21 cellular contexts compared by ENCODE assay signal in genomic region chr9:94161673-94162072, GRCh38.
"Had no signal": no experiment of that assay in that cellular context is flagged by ENCODE, and none has a peak within 500 bp of the region (broad histone marks: within the 10 kb centered on the region; RNA-seq: fewer than 3 reads in every experiment).

No MANE protein-coding gene starts in this region.

- H3K9me3 ChIP-seq: gastrocnemius medialis, lower lobe of right lung, stomach, tibial artery had no signal

- H3K27me3 ChIP-seq: gastrocnemius medialis, stomach, tibial artery had no signal

- ATAC-seq: esophagus mucosa, gastrocnemius medialis, left ventricle myocardium superior, lower lobe of right lung, natural killer cell, sciatic nerve had no signal

- H3K9me3 Mint-ChIP-seq: central memory CD8-positive, alpha-beta T cell; natural killer cell; type B pancreatic cell had no signal

- H3K27ac ChIP-seq: coronary artery, epithelial cell of prostate, gastrocnemius medialis, lower lobe of right lung, stomach, tibial artery had no signal

- H3K27me3 Mint-ChIP-seq: central memory CD8-positive, alpha-beta T cell; type B pancreatic cell had no signal

- H3K27ac Mint-ChIP-seq: natural killer cell had no signal

- H3K4me2 ChIP-seq: smooth muscle cell had no signal

- H3K4me3 Mint-ChIP-seq: central memory CD8-positive, alpha-beta T cell; natural killer cell; type B pancreatic cell had no signal

- H3K4me3 ChIP-seq: coronary artery, gastrocnemius medialis, lower lobe of right lung, smooth muscle cell, stomach, tibial artery had no signal

- H3K36me3 Mint-ChIP-seq: natural killer cell, type B pancreatic cell had no signal

- DNase-seq: effector CD4-positive, alpha-beta T cell; foreskin fibroblast; gastrocnemius medialis; head of caudate nucleus; left ventricle myocardium superior; lower lobe of right lung; natural killer cell; stimulated activated CD4-positive, alpha-beta T cell treated with anti-CD3 and anti-CD28 coated beads, Interleukin-12 subunit alpha, Interleukin-12 subunit beta, amount 100 ng/mL, for 4 hours; stimulated activated CD4-positive, alpha-beta T cell treated with anti-CD3 and anti-CD28 coated beads, Interleukin-1b, Interleukin-23, amount 100 ng/mL, for 48 hours; stimulated activated CD4-positive, alpha-beta T cell treated with anti-CD3 and anti-CD28 coated beads, Interleukin-4, amount 100 ng/mL, for 1 hour; stimulated activated CD8-positive, alpha-beta memory T cell treated with anti-CD3 and anti-CD28 coated beads, Interleukin-4, amount 100 ng/mL, for 48 hours; stimulated activated naive CD4-positive, alpha-beta T cell treated with Interleukin-2 at 50 U/mL for 16 hours; stomach; tibial artery had no signal

- H3K36me3 ChIP-seq: gastrocnemius medialis, lower lobe of right lung, stomach, tibial artery had no signal
